Comparison of ENCODE assay signal across 8 cellular contexts in the genomic region with DNA sequence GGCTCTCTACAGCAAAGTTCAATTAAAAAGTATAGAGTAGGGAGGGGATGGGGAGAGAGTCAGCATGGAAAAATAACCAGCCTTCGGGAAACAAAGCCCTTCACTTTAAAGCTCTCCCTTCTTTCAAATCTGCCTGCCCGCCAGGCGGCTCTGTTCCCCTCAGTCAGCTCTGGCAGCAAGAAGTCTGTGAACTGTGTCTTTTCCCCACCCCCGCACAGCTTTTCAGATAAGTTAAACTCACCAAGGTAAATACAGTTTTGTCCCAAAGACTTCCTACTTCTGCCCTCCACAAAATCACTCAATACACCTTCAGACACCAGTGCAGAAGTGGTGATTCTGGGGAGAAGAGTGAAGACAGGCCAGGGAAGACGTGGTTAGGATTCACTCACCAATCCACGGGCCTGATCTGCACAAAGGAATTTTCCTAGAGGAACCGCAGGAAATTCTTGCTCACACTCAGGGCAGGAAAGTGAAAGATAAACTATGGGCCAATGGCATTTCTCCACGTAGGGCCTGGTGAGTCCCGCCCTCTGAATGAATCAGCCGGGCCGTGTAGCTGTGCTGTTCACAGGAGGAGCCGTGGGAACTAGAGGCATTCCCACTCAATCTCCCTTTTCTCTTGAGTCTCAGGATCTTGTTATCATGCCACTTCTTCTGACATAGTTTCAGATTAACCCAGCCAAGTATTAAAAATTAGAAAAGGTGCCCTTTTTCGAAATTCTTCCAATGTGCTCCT. TPM values are rescaled to one million over a fixed set of nuclear protein-coding genes. Genes with fewer than 3 reads are reported as not detected.
A peak's percentile ranks its signal among the peaks of the same experiment; 100 is the strongest.
DNase-seq lines count a peak whose midpoint lies in the region; ATAC-seq lines count a peak whose summit lies in the region.

A gene with protein sequence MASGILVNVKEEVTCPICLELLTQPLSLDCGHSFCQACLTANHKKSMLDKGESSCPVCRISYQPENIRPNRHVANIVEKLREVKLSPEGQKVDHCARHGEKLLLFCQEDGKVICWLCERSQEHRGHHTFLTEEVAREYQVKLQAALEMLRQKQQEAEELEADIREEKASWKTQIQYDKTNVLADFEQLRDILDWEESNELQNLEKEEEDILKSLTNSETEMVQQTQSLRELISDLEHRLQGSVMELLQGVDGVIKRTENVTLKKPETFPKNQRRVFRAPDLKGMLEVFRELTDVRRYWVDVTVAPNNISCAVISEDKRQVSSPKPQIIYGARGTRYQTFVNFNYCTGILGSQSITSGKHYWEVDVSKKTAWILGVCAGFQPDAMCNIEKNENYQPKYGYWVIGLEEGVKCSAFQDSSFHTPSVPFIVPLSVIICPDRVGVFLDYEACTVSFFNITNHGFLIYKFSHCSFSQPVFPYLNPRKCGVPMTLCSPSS (minus strand): TSS at position 448 of the 736 bp plus-strand sequence. CDS start 4,897 bp downstream, outside the sequence.

- H3K9me3 Mint-ChIP-seq in CD8-positive, alpha-beta memory T cell: no peaks in the 10 kb centered on the region

- no peaks in the 10 kb centered on the region for H3K27me3 ChIP-seq in CD8-positive, alpha-beta memory T cell (ENCODE audit: insufficient read depth, low read length, poor library complexity, severe bottlenecking)
- H3K27me3 ChIP-seq in right cardiac atrium (ENCODE audit: control insufficient read depth, insufficient read depth) (no peaks in the 10 kb centered on the region), rectal smooth muscle tissue (ENCODE audit: control insufficient read depth, insufficient read depth, low read length) (no peaks in the 10 kb centered on the region), aorta (ENCODE audit: control insufficient read depth in 1 of 2, insufficient read depth in 2 of 2, low read length in 1 of 2) (no peaks in the 10 kb centered on the region)

- ATAC-seq in GM19463 (IDR thresholded peaks at IDR 0.05; ENCODE audit: unreplicated experiment) (peak; percentile 70), T-helper 17 cell (peak; percentile 87), right cardiac atrium (peak; percentile 99), aorta (ENCODE audit: low FRiP score) (peak; percentile 97)

- peaks cover 24% of the 10 kb centered on the region for H3K4me1 ChIP-seq in CD8-positive, alpha-beta memory T cell (ENCODE audit: insufficient read depth, low read length)
- H3K4me1 ChIP-seq in right cardiac atrium (ENCODE audit: control insufficient read depth, insufficient read depth, low read length) (no peaks in the 10 kb centered on the region), rectal smooth muscle tissue (ENCODE audit: control insufficient read depth, insufficient read depth, low read length) (peaks cover 14% of the 10 kb centered on the region), aorta (ENCODE audit: control insufficient read depth in 1 of 2, insufficient read depth in 2 of 2, low read length in 2 of 2) (no peaks in the 10 kb centered on the region)

- H3K27ac ChIP-seq in CD8-positive, alpha-beta memory T cell (ENCODE audit: low read depth, low read length): peak within 1 kb of the TSS; percentile 67
- H3K27ac ChIP-seq in angular gyrus (ENCODE audit: low read depth, low read length) (peak within 1 kb of the TSS; percentile 76), right cardiac atrium (ENCODE audit: low read length) (peak within 1 kb of the TSS; percentile 99), rectal smooth muscle tissue (ENCODE audit: low read depth, low read length) (peak within 1 kb of the TSS; percentile 77), aorta (ENCODE audit: low read depth in 1 of 2, low read length in 2 of 2) (peak within 1 kb of the TSS; percentile 97 to 98)

- H3K9me3 ChIP-seq in CD8-positive, alpha-beta memory T cell (ENCODE audit: low read length): no peaks in the 10 kb centered on the region
- H3K9me3 ChIP-seq in T-helper 17 cell (ENCODE audit: control insufficient read depth, low read length, poor library complexity, severe bottlenecking) (no peaks in the 10 kb centered on the region), right cardiac atrium (ENCODE audit: control insufficient read depth, low read length) (no peaks in the 10 kb centered on the region), aorta (ENCODE audit: control insufficient read depth, low read length) (no peaks in the 10 kb centered on the region)

- peak; percentile 65 to 86 (median 80) for DNase-seq in CD8-positive, alpha-beta memory T cell
- DNase-seq in HPDE6-E6E7 (ENCODE audit: extremely low spot score): peak; percentile 95
- DNase-seq in T-helper 17 cell: peak; percentile 52 to 61 (median 53)
- DNase-seq in right cardiac atrium: peak; percentile 87 to 93 (median 90)
- peak; percentile 90 to 92 for DNase-seq in aorta

- H3K27me3 Mint-ChIP-seq in CD8-positive, alpha-beta memory T cell: no peaks in the 10 kb centered on the region
- H3K27me3 Mint-ChIP-seq in T-helper 17 cell: no peaks in the 10 kb centered on the region

- CTCF ChIA-PET in CD8-positive, alpha-beta memory T cell (lab: Charles Lee): interaction anchor here (0.6 to 5.3 kb wide), 13 partner anchors 10 to 126 kb away, joined by 3 to 23 read pairs (median 4); no protein-coding TSS in a partner anchor

- peaks cover 7% of the 10 kb centered on the region for H3K36me3 ChIP-seq in CD8-positive, alpha-beta memory T cell (ENCODE audit: insufficient read depth, low read length)
- H3K36me3 ChIP-seq in rectal smooth muscle tissue (ENCODE audit: control insufficient read depth, insufficient read depth, low read length) (peaks cover 1% of the 10 kb centered on the region), aorta (ENCODE audit: control insufficient read depth in 1 of 2, insufficient read depth in 2 of 2, low read length in 1 of 2) (peaks cover 0 to under 1% of the 10 kb centered on the region in 2 donors)

- H3K36me3 Mint-ChIP-seq in CD8-positive, alpha-beta memory T cell: peaks cover 0 to 28% (median 4%) of the 10 kb centered on the region in 3 donors
- H3K36me3 Mint-ChIP-seq in T-helper 17 cell (ENCODE audit: low read depth): no peaks in the 10 kb centered on the region

- H3K4me1 Mint-ChIP-seq in CD8-positive, alpha-beta memory T cell: peaks cover 56 to 74% (median 73%) of the 10 kb centered on the region in 3 donors
- peaks cover 39% of the 10 kb centered on the region for H3K4me1 Mint-ChIP-seq in T-helper 17 cell

- H3K9ac ChIP-seq in rectal smooth muscle tissue (ENCODE audit: low read length): peak within 1 kb of the TSS; percentile 20

- peak within 1 kb of the TSS; percentile 88 to 100 (median 97) for H3K27ac Mint-ChIP-seq in CD8-positive, alpha-beta memory T cell
- H3K27ac Mint-ChIP-seq in T-helper 17 cell: peak within 1 kb of the TSS; percentile 97

- peak within 1 kb of the TSS; percentile 89 to 98 (median 93) for H3K4me3 Mint-ChIP-seq in CD8-positive, alpha-beta memory T cell
- peak within 1 kb of the TSS; percentile 97 for H3K4me3 Mint-ChIP-seq in T-helper 17 cell

- peak within 1 kb of the TSS; percentile 72 for H3K4me3 ChIP-seq in CD8-positive, alpha-beta memory T cell (ENCODE audit: low read length)
- H3K4me3 ChIP-seq in right cardiac atrium (ENCODE audit: low read length) (peak within 1 kb of the TSS; percentile 92), rectal smooth muscle tissue (ENCODE audit: low read length) (peak within 1 kb of the TSS; percentile 69), aorta (ENCODE audit: low read length in 2 of 2) (peak within 1 kb of the TSS; percentile 81 to 88)

- intact Hi-C loops in right cardiac atrium (cut with DNase I): no loop called here
- intact Hi-C loops in aorta (cut with DNase I): loop anchor here (2.0 to 10.0 kb wide), 2 partner anchors 60 to 84 kb away; a partner anchor contains a TSS

- 2% methylated on average over 13 of the region's 13 CpGs for WGBS in right cardiac atrium
- 0% methylated on average over 13 of the region's 13 CpGs for WGBS in aorta, 2 donors

- POLR2A ChIA-PET in CD8-positive, alpha-beta memory T cell (lab: Charles Lee): interaction anchor here (0.6 to 1.7 kb wide), 3 partner anchors 9 to 29 kb away, joined by 3 to 6 read pairs (median 6); no protein-coding TSS in a partner anchor

RNA-seq across cellular contexts. Expression of the gene that starts here (rescaled TPM):
- total RNA-seq in CD8-positive, alpha-beta memory T cell: 10 to 100 TPM in 1 of 2 experiments, 1 to 10 TPM in 1; 8.2 to 10.6 TPM
- 9.8 TPM for polyA plus RNA-seq in CD8-positive, alpha-beta memory T cell
- total RNA-seq in T-helper 17 cell (10 to 100 TPM in 1 of 2 donors, 1 to 10 TPM in 1; 9.9 to 10.4 TPM), right cardiac atrium (10 to 100 TPM in 2 of 4 donors, 1 to 10 TPM in 2; 7.9 to 11.7 (median 9.6) TPM), aorta (10 to 100 TPM; 38.8 to 42.0 TPM)
- polyA plus RNA-seq in right cardiac atrium (6.3 TPM), aorta (10 to 100 TPM; 16.0 to 21.0 TPM)

Comparison
In these comparisons a context has a peak if more than half of its experiments do, and no peak if none do; other contexts are left out.
1. Peak in every context shown above with its lines: DNase-seq, ATAC-seq, H3K4me3 ChIP-seq and H3K27ac ChIP-seq.
2. intact Hi-C loops: an anchor here in aorta (2.0 to 10.0 kb wide); none called in right cardiac atrium.